2 cellular contexts compared by ENCODE assay signal in genomic region chr19:12785431-12786011, GRCh38.
TF ChIP-seq lines count a peak whose summit lies in the region.

No MANE protein-coding gene starts in this region.

TF ChIP-seq in SK-N-SH, 30 proteins besides CTCF, POLR2A, EP300 and RAD21:
- TF ChIP-seq, protein P1, sequence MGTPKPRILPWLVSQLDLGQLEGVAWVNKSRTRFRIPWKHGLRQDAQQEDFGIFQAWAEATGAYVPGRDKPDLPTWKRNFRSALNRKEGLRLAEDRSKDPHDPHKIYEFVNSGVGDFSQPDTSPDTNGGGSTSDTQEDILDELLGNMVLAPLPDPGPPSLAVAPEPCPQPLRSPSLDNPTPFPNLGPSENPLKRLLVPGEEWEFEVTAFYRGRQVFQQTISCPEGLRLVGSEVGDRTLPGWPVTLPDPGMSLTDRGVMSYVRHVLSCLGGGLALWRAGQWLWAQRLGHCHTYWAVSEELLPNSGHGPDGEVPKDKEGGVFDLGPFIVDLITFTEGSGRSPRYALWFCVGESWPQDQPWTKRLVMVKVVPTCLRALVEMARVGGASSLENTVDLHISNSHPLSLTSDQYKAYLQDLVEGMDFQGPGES (IDR thresholded peaks at IDR 0.05; ENCODE audit: low read depth, low read length) = no peak
- no peak for TF ChIP-seq FOSL2 (IDR thresholded peaks at IDR 0.05; ENCODE audit: borderline replicate concordance, low read depth)
- no peak for TF ChIP-seq MEF2A (IDR thresholded peaks at IDR 0.05; ENCODE audit: borderline replicate concordance, low read depth)
- TF ChIP-seq USF2 (IDR thresholded peaks at IDR 0.05; ENCODE audit: borderline replicate concordance, low read depth, low read length) = no peak
- TF ChIP-seq, protein P2, sequence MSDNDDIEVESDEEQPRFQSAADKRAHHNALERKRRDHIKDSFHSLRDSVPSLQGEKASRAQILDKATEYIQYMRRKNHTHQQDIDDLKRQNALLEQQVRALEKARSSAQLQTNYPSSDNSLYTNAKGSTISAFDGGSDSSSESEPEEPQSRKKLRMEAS (IDR thresholded peaks at IDR 0.05; ENCODE audit: low read depth) = no peak
- no peak for TF ChIP-seq SMC3 (IDR thresholded peaks at IDR 0.05; ENCODE audit: low read depth, low read length)
- no peak for TF ChIP-seq TEAD4 (IDR thresholded peaks at IDR 0.05; ENCODE audit: borderline replicate concordance, insufficient read depth)

TF ChIP-seq in SK-N-SH treated with all-trans-retinoic acid at 6 μM for 48 hours, 23 proteins besides CTCF, POLR2A, EP300 and RAD21 (continued from another document):
- TF ChIP-seq PATZ1 (CRISPR knock-in tag; IDR thresholded peaks at IDR 0.05; ENCODE audit: borderline replicate concordance) (no peak), ISL1 (CRISPR knock-in tag; IDR thresholded peaks at IDR 0.05) (no peak), GLIS3 (CRISPR knock-in tag; IDR thresholded peaks at IDR 0.05) (no peak), ZFP3 (CRISPR knock-in tag; IDR thresholded peaks at IDR 0.05) (no peak), TSHZ2 (CRISPR knock-in tag; IDR thresholded peaks at IDR 0.05) (no peak), ZFP30 (CRISPR knock-in tag; IDR thresholded peaks at IDR 0.05) (no peak), BACH2 (CRISPR knock-in tag; IDR thresholded peaks at IDR 0.05; ENCODE audit: borderline replicate concordance) (no peak), ARNTL (CRISPR knock-in tag; IDR thresholded peaks at IDR 0.05; ENCODE audit: borderline replicate concordance, low read depth) (no peak), OSR1 (CRISPR knock-in tag; IDR thresholded peaks at IDR 0.05) (no peak), ZC3H10 (CRISPR knock-in tag; IDR thresholded peaks at IDR 0.05) (no peak), TOX (CRISPR knock-in tag; IDR thresholded peaks at IDR 0.05; ENCODE audit: borderline replicate concordance) (no peak), ESRRG (CRISPR knock-in tag; IDR thresholded peaks at IDR 0.05) (no peak), ZNF565 (CRISPR knock-in tag; conservative IDR thresholded peaks at IDR 0.05; ENCODE audit: low read depth) (no peak), ZNF8 (CRISPR knock-in tag; IDR thresholded peaks at IDR 0.05) (no peak), ZNF70 (CRISPR knock-in tag; IDR thresholded peaks at IDR 0.05) (no peak)
- TF ChIP-seq, protein P3, sequence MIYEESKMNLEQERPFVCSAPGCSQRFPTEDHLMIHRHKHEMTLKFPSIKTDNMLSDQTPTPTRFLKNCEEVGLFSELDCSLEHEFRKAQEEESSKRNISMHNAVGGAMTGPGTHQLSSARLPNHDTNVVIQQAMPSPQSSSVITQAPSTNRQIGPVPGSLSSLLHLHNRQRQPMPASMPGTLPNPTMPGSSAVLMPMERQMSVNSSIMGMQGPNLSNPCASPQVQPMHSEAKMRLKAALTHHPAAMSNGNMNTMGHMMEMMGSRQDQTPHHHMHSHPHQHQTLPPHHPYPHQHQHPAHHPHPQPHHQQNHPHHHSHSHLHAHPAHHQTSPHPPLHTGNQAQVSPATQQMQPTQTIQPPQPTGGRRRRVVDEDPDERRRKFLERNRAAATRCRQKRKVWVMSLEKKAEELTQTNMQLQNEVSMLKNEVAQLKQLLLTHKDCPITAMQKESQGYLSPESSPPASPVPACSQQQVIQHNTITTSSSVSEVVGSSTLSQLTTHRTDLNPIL (CRISPR knock-in tag; IDR thresholded peaks at IDR 0.05; ENCODE audit: low read depth) = no peak
- TF ChIP-seq, protein P4, sequence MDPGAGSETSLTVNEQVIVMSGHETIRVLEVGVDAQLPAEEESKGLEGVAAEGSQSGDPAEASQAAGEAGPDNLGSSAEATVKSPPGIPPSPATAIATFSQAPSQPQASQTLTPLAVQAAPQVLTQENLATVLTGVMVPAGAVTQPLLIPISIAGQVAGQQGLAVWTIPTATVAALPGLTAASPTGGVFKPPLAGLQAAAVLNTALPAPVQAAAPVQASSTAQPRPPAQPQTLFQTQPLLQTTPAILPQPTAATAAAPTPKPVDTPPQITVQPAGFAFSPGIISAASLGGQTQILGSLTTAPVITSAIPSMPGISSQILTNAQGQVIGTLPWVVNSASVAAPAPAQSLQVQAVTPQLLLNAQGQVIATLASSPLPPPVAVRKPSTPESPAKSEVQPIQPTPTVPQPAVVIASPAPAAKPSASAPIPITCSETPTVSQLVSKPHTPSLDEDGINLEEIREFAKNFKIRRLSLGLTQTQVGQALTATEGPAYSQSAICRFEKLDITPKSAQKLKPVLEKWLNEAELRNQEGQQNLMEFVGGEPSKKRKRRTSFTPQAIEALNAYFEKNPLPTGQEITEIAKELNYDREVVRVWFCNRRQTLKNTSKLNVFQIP (CRISPR knock-in tag; IDR thresholded peaks at IDR 0.05; ENCODE audit: borderline replicate concordance, low read depth) = no peak
